ENCODE assay signal across 1 cellular context in the genomic region with DNA sequence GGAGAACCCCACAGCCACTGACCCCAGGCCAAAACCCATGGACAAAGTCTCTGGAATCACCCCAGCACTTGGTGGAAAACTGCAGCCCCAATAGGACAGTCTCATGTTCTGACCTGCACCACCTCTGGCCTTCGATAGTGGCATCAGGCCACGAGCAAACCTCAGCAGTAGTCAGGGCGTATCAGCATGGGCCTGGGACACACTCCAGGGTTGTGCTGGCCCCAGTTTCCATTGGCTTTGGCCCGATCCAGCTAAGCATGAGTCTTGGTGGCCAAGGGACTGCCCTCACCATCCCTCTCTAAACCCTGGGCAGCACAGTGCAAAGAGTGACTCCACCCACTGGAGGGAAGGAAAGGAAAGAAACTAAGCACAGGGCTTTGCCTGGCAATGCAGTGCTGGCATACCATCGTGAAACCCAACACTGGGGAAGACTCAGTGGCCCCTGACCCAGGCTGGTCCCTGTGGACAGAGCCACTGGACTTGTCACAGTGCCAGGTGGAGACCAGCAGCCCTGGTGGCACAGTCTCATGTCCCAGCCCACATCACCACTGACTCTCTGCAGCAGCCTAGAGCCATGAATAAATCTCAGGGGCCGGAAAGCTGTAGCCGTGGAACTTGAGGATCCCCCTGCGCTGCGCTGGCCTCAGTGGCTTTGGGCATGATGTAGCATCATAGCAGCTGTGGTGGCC.
TF ChIP-seq lines count a peak whose summit lies in the region.

No MANE protein-coding gene starts in this region.

TF ChIP-seq in K562, 482 proteins besides CTCF, POLR2A, EP300 and RAD21 (continued from another document):
- TF ChIP-seq, protein P1, sequence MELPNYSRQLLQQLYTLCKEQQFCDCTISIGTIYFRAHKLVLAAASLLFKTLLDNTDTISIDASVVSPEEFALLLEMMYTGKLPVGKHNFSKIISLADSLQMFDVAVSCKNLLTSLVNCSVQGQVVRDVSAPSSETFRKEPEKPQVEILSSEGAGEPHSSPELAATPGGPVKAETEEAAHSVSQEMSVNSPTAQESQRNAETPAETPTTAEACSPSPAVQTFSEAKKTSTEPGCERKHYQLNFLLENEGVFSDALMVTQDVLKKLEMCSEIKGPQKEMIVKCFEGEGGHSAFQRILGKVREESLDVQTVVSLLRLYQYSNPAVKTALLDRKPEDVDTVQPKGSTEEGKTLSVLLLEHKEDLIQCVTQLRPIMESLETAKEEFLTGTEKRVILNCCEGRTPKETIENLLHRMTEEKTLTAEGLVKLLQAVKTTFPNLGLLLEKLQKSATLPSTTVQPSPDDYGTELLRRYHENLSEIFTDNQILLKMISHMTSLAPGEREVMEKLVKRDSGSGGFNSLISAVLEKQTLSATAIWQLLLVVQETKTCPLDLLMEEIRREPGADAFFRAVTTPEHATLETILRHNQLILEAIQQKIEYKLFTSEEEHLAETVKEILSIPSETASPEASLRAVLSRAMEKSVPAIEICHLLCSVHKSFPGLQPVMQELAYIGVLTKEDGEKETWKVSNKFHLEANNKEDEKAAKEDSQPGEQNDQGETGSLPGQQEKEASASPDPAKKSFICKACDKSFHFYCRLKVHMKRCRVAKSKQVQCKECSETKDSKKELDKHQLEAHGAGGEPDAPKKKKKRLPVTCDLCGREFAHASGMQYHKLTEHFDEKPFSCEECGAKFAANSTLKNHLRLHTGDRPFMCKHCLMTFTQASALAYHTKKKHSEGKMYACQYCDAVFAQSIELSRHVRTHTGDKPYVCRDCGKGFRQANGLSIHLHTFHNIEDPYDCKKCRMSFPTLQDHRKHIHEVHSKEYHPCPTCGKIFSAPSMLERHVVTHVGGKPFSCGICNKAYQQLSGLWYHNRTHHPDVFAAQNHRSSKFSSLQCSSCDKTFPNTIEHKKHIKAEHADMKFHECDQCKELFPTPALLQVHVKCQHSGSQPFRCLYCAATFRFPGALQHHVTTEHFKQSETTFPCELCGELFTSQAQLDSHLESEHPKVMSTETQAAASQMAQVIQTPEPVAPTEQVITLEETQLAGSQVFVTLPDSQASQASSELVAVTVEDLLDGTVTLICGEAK (IDR thresholded peaks at IDR 0.05), result no peak
- TF ChIP-seq, protein P1 (CRISPR knock-in tag; IDR thresholded peaks at IDR 0.05), result no peak
- TF ChIP-seq PYGO2 (tag; IDR thresholded peaks at IDR 0.05), result no peak
